29 cellular contexts compared by ENCODE assay signal in the genomic region with DNA sequence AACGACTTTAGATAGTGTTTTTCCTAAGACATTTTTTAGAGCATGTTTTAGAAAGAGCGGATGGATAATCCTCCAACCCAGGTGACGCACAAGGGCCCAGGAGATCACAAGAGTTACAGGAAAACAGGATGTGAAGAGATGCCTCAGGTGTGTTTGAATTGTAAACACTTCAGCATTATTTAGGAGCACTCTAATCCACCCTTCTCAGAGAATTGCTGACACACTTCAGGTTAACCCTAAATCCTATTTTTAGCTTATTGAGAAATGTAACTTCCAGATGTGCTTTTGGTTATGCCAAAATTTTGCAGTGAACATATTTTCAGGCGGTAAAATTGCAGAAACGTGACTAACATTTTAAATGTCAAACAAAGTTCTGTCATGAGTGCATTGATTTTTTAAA.
"Had no signal": no experiment of that assay in that cellular context is flagged by ENCODE, and none has a peak within 500 bp of the region (broad histone marks: within the 10 kb centered on the region; RNA-seq: fewer than 3 reads in every experiment).

No MANE protein-coding gene starts in this region.

- H3K36me3 Mint-ChIP-seq: activated CD4-positive, alpha-beta memory T cell treated with anti-CD3 and anti-CD28 coated beads for 36 hours; activated naive CD8-positive, alpha-beta T cell treated with anti-CD3 and anti-CD28 coated beads, Interleukin-2, amount 10 ng/mL, durations not matched to agents 7 days and 5 days; naive thymus-derived CD4-positive, alpha-beta T cell; type B pancreatic cell had no signal

- FAIRE-seq: bronchial epithelial cell, frontal cortex had no signal

- H3K4me3 Mint-ChIP-seq: activated CD4-positive, alpha-beta memory T cell treated with anti-CD3 and anti-CD28 coated beads for 36 hours; activated naive CD4-positive, alpha-beta T cell treated with anti-CD3 and anti-CD28 coated beads for 36 hours; activated naive CD8-positive, alpha-beta T cell treated with anti-CD3 and anti-CD28 coated beads, Interleukin-2, amount 10 ng/mL, durations not matched to agents 7 days and 5 days; activated T-cell treated with anti-CD3 and anti-CD28 coated beads, Interleukin-2, amount 50 U/mL, for 72 hours; effector memory CD8-positive, alpha-beta T cell; naive thymus-derived CD4-positive, alpha-beta T cell; neural crest cell; type B pancreatic cell had no signal

- H3K27ac ChIP-seq: colonic mucosa, dorsolateral prefrontal cortex, esophagus muscularis mucosa, left ventricle myocardium inferior, sigmoid colon, thoracic aorta had no signal

- H3K27me3 Mint-ChIP-seq: activated CD4-positive, alpha-beta memory T cell treated with anti-CD3 and anti-CD28 coated beads for 36 hours; activated naive CD8-positive, alpha-beta T cell treated with anti-CD3 and anti-CD28 coated beads, Interleukin-2, amount 10 ng/mL, durations not matched to agents 7 days and 5 days; effector memory CD8-positive, alpha-beta T cell; naive thymus-derived CD4-positive, alpha-beta T cell had no signal

- H3K4me3 ChIP-seq: colonic mucosa, dorsolateral prefrontal cortex, esophagus muscularis mucosa, left ventricle myocardium inferior, sigmoid colon, smooth muscle cell, thoracic aorta had no signal

- ATAC-seq: activated T-cell treated with anti-CD3 and anti-CD28 coated beads, Interleukin-2, amount 50 U/mL, for 72 hours; effector memory CD8-positive, alpha-beta T cell; naive thymus-derived CD4-positive, alpha-beta T cell had no signal

- H3K27ac Mint-ChIP-seq: activated CD4-positive, alpha-beta memory T cell treated with anti-CD3 and anti-CD28 coated beads for 36 hours; activated naive CD4-positive, alpha-beta T cell treated with anti-CD3 and anti-CD28 coated beads for 36 hours; activated naive CD8-positive, alpha-beta T cell treated with anti-CD3 and anti-CD28 coated beads, Interleukin-2, amount 10 ng/mL, durations not matched to agents 7 days and 5 days; activated T-cell treated with anti-CD3 and anti-CD28 coated beads, Interleukin-2, amount 50 U/mL, for 72 hours; effector memory CD8-positive, alpha-beta T cell; naive thymus-derived CD4-positive, alpha-beta T cell; progenitor cell of endocrine pancreas; type B pancreatic cell had no signal

- H3K4me1 Mint-ChIP-seq: activated naive CD8-positive, alpha-beta T cell treated with anti-CD3 and anti-CD28 coated beads, Interleukin-2, amount 10 ng/mL, durations not matched to agents 7 days and 5 days; naive thymus-derived CD4-positive, alpha-beta T cell; neural crest cell had no signal

- DNase-seq: activated CD4-positive, alpha-beta memory T cell treated with anti-CD3 and anti-CD28 coated beads for 36 hours; activated CD4-positive, alpha-beta T cell treated with anti-CD3 and anti-CD28 coated beads for 48 hours; activated CD4-positive, CD25-positive, alpha-beta regulatory T cell; activated effector memory CD4-positive, alpha-beta T cell treated with Interleukin-2 at 50 U/mL for 16 hours; activated naive CD4-positive, alpha-beta T cell treated with anti-CD3 and anti-CD28 coated beads for 36 hours; activated naive CD8-positive, alpha-beta T cell treated with anti-CD3 and anti-CD28 coated beads, Interleukin-2, amount 10 ng/mL, durations not matched to agents 7 days and 5 days; activated T-cell treated with anti-CD3 and anti-CD28 coated beads, Interleukin-2, amount 50 U/mL, for 72 hours; amygdala; colonic mucosa; dorsolateral prefrontal cortex; effector memory CD8-positive, alpha-beta T cell; hippocampal formation; left ventricle myocardium inferior; naive thymus-derived CD4-positive, alpha-beta T cell; occipital lobe; retina; sigmoid colon; stimulated activated CD4-positive, alpha-beta T cell treated with anti-CD3 and anti-CD28 coated beads, Interleukin-15, amount 100 ng/mL, for 24 hours; stimulated activated CD4-positive, alpha-beta T cell treated with anti-CD3 and anti-CD28 coated beads, Interleukin-2, amount 100 ng/mL, for 48 hours; stimulated activated naive CD4-positive, alpha-beta T cell; T1000 had no signal

- H3K4me2 ChIP-seq: smooth muscle cell had no signal

- H3K9me3 Mint-ChIP-seq: type B pancreatic cell had no signal

- H3K4me1 ChIP-seq: colonic mucosa, esophagus muscularis mucosa, left ventricle myocardium inferior, sigmoid colon had no signal

- H3K27me3 ChIP-seq: colonic mucosa, dorsolateral prefrontal cortex, esophagus muscularis mucosa, sigmoid colon had no signal

- H3K36me3 ChIP-seq: colonic mucosa, esophagus muscularis mucosa, left ventricle myocardium inferior, sigmoid colon, thoracic aorta had no signal
